Comparison of ENCODE assay signal across 8 cellular contexts in genomic region chr6:42784739-42785498, GRCh38. TPM values are rescaled to one million over a fixed set of nuclear protein-coding genes. Genes with fewer than 3 reads are reported as not detected.
DNase-seq lines count a peak whose midpoint lies in the region; ATAC-seq and TF ChIP-seq lines count a peak whose summit lies in the region.

No MANE protein-coding gene starts in this region.

- H3K9me3 ChIP-seq in BLaER1 (no peaks in the 10 kb centered on the region), neuron (ENCODE audit: low read length) (no peaks in the 10 kb centered on the region)

- peaks cover 60% of the 10 kb centered on the region for H3K4me1 ChIP-seq in BLaER1
- H3K4me1 ChIP-seq in neuron (ENCODE audit: insufficient read depth, low read length): peaks cover 19% of the 10 kb centered on the region

- in situ Hi-C loops in ACHN (cut with HindIII; ENCODE audit: low pct_ligation_motif_present, low pct_unique_long_range_greater_than_20kb, low sequenced_read_pairs): no loop called here

- H2AFZ ChIP-seq in neuron (ENCODE audit: low read depth, low read length): no peak overlapping the region

- ATAC-seq in HG03175 (IDR thresholded peaks at IDR 0.05; ENCODE audit: unreplicated experiment): no peak

- H3K4me3 ChIP-seq in BLaER1 (peak overlapping the region; percentile 93), LNCaP clone FGC (ENCODE audit: low read depth, low read length) (peak overlapping the region; percentile 60), coronary artery (peak overlapping the region; percentile 89), neuron (ENCODE audit: low read length) (peak overlapping the region; percentile 63), H7 (ENCODE audit: insufficient read depth, low read depth, low read length) (no peak overlapping the region; the same call in 1 of the 2 replicates)

- TF ChIP-seq CTCF in LNCaP clone FGC (IDR thresholded peaks at IDR 0.05; ENCODE audit: control insufficient read depth, extremely low read depth, insufficient read depth): no peak
- no peak for TF ChIP-seq CTCF in coronary artery (IDR thresholded peaks at IDR 0.05)

- peaks cover 20% of the 10 kb centered on the region for H3K36me3 ChIP-seq in BLaER1
- peaks cover 2% of the 10 kb centered on the region for H3K36me3 ChIP-seq in neuron (ENCODE audit: insufficient read depth, low read length)
- no peaks in the 10 kb centered on the region for H3K36me3 ChIP-seq in H7 (replicated peaks; ENCODE audit: control insufficient read depth, insufficient read depth, low read length)

- H3K27me3 ChIP-seq in BLaER1 (no peaks in the 10 kb centered on the region), neuron (ENCODE audit: insufficient read depth, low read length) (no peaks in the 10 kb centered on the region), H7 (ENCODE audit: control insufficient read depth, insufficient read depth, low read length) (no peaks in the 10 kb centered on the region)

- peak overlapping the region; percentile 100 for H3K9ac ChIP-seq in BLaER1

- H3K27ac ChIP-seq in BLaER1 (peak overlapping the region; percentile 100), coronary artery (peak overlapping the region; percentile 96 to 100)

- peak overlapping the region; percentile 89 for H3K4me2 ChIP-seq in BLaER1

- DNase-seq in LNCaP clone FGC (ENCODE audit: low read depth) (no peak), coronary artery (ENCODE audit: low spot score) (no peak), H7 (no peak), ACHN (no peak), COR-L47 (lab: John Stamatoyannopoulos, UW) (no peak)

- H4K20me1 ChIP-seq in BLaER1: peaks cover 32% of the 10 kb centered on the region

RNA-seq across cellular contexts. Expression of gene BICRAL, which starts 3.1 kb away (rescaled TPM):
- total RNA-seq in H7 (2014; rRNA removed; shearing (Covaris generic)): 6.0 and 8.8 TPM in 2 replicates

RNA-seq across cellular contexts. Expression of gene TBCC, which starts 39.0 kb away (rescaled TPM):
- total RNA-seq in H7 (2014; rRNA removed; shearing (Covaris generic)): 57.0 and 65.8 TPM in 2 replicates
